Comparison of ENCODE assay signal across 8 cellular contexts in the genomic region with DNA sequence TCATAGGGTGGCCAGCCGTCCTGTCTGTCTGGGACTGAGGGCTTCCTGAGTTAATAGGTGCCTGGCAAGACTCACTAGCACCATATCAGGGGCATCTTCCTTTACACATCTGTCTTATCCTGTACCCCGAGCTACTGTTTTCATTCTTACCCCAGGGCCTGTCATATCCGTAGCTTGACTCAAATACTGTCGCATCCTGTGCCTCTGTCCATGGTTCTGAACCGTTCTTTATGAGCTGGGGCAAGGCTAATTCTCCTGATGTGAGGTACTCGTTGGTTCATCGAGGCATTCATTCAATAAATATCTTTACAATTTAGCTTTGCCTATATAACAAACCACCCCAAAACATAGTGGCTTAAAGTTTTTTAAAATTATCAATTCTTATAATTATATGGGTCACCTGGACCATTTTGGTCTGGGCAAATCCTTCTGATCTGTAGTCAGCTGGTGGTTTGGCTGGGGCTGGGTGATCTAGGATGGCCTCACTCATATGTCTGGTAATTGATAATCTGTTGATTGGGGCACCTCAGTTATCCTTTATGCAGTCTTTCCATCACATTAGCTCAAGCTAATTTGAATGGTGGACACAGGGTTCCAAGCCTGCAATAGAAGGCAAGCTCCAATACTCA.
DNase-seq lines count a peak whose midpoint lies in the region; ATAC-seq and TF ChIP-seq lines count a peak whose summit lies in the region.

No MANE protein-coding gene starts in this region.

- CTCF ChIA-PET in HEK293T (lab: Yijun Ruan, JAX), result no interaction called here

- no peak for TF ChIP-seq CTCF in choroid plexus epithelial cell (conservative IDR thresholded peaks at IDR 0.05; ENCODE audit: low read depth, low read length)

- no peaks in the 10 kb centered on the region for H3K36me3 Mint-ChIP-seq in T-helper 17 cell (ENCODE audit: low read depth)

- POLR2A ChIA-PET in HEK293T (lab: Yijun Ruan, JAX), result no interaction called here

- H3K27me3 Mint-ChIP-seq in T-helper 17 cell, result peaks cover 45% of the 10 kb centered on the region

- H3K9me3 ChIP-seq in T-helper 17 cell (ENCODE audit: control insufficient read depth, low read length, poor library complexity, severe bottlenecking), result no peaks in the 10 kb centered on the region

- no peak overlapping the region for H3K4me3 ChIP-seq in choroid plexus epithelial cell (ENCODE audit: low read depth, low read length)

- H3K27ac Mint-ChIP-seq in T-helper 17 cell, result no peak overlapping the region

- ATAC-seq in T-helper 17 cell, result peak; percentile 37
- no peak for ATAC-seq in HG03025 (IDR thresholded peaks at IDR 0.05; ENCODE audit: low FRiP score, unreplicated experiment)

- peak; percentile 38 for DNase-seq in HEK293T (ENCODE audit: extremely low spot score)
- peak in 1 of 3 donors; percentile 30 for DNase-seq in T-helper 17 cell
- peak; percentile 62 for DNase-seq in choroid plexus epithelial cell (ENCODE audit: low read depth)
- DNase-seq in pons (ENCODE audit: low spot score), result peak; percentile 10
- DNase-seq in posterior cingulate gyrus, result no peak
- DNase-seq in NCI-H748 (lab: John Stamatoyannopoulos, UW; ENCODE audit: unreplicated experiment), result no peak
- DNase-seq in DMS79 treated with DMSO at 0.1 percent for 48 hours (lab: John Stamatoyannopoulos, UW), result no peak

- H3K4me1 Mint-ChIP-seq in T-helper 17 cell, result no peaks in the 10 kb centered on the region

- no peak overlapping the region for H3K4me3 Mint-ChIP-seq in T-helper 17 cell

- intact Hi-C loops in posterior cingulate gyrus (cut with DNase I), result no loop called here

TF ChIP-seq in HEK293T, 16 proteins besides CTCF, POLR2A, EP300 and RAD21:
- TF ChIP-seq CTBP1 (IDR thresholded peaks at IDR 0.05; ENCODE audit: borderline replicate concordance) (no peak), BHLHE40 (IDR thresholded peaks at IDR 0.05; ENCODE audit: borderline replicate concordance) (no peak), ARNT (IDR thresholded peaks at IDR 0.05) (no peak), LEF1 (IDR thresholded peaks at IDR 0.05; ENCODE audit: borderline replicate concordance) (no peak)
- TF ChIP-seq, protein P1, sequence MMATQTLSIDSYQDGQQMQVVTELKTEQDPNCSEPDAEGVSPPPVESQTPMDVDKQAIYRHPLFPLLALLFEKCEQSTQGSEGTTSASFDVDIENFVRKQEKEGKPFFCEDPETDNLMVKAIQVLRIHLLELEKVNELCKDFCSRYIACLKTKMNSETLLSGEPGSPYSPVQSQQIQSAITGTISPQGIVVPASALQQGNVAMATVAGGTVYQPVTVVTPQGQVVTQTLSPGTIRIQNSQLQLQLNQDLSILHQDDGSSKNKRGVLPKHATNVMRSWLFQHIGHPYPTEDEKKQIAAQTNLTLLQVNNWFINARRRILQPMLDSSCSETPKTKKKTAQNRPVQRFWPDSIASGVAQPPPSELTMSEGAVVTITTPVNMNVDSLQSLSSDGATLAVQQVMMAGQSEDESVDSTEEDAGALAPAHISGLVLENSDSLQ (IDR thresholded peaks at IDR 0.05), result no peak

Comparison
In these comparisons a context has a peak if more than half of its experiments do, and no peak if none do; other contexts are left out.
1. DNase-seq: peak in HEK293T (single experiment), choroid plexus epithelial cell (single experiment) and pons (single experiment); none in posterior cingulate gyrus (0 of 10), NCI-H748 (single experiment) and DMS79 treated with DMSO at 0.1 percent for 48 hours (single experiment).